ENCODE assay signal across 8 cellular contexts in genomic region chr16:401468-402348, GRCh38. TPM values are rescaled to one million over a fixed set of nuclear protein-coding genes. Genes with fewer than 3 reads are reported as not detected.
DNase-seq lines count a peak whose midpoint lies in the region; ATAC-seq, FAIRE-seq and TF ChIP-seq lines count a peak whose summit lies in the region.

Gene DECR2 (plus strand): TSS chr16:401885. CDS start chr16:401964, 79 bp downstream.

- peaks cover 15% of the 10 kb centered on the region for H3K79me2 ChIP-seq in HepG2 (ENCODE audit: insufficient read depth, low read length)

- peaks cover 66% of the 10 kb centered on the region for H3K4me1 ChIP-seq in HepG2 (ENCODE audit: insufficient read depth, low read length)

- peak within 1 kb of the TSS; percentile 91 for H3K9ac ChIP-seq in HepG2 (ENCODE audit: insufficient read depth, low read depth, low read length)

- peak within 1 kb of the TSS; percentile 81 to 85 (median 83) for H3K4me3 ChIP-seq in HepG2 (replicated peaks in 1 of 3; ENCODE audit: insufficient read depth in 1 of 3, low read depth in 2 of 3, low read length in 3 of 3)

- WGBS in HepG2 (ENCODE audit: low lambda C conversion rate), result 3% methylated on average over 26 of the region's 91 CpGs

- POLR2A ChIA-PET in HepG2 (lab: Yijun Ruan, JAX), result interaction anchor here (0.7 to 2.0 kb wide), 21 partner anchors 10 to 187 kb away, joined by 3 to 21 read pairs (median 4); partner anchors contain the start of genes AXIN1, MRPL28 and RAB11FIP3

- H3K27me3 Mint-ChIP-seq in dendritic cell treated with granulocyte-macrophage colony-stimulating factor and Interleukin-4, amounts not matched to agents 40 ng/mL and 50 ng/mL, for 4 days, result no peaks in the 10 kb centered on the region

- DNase-seq in AG08396 (ENCODE audit: low spot score), result peak; percentile 99
- peak; percentile 87 for DNase-seq in NCI-H460 (ENCODE audit: extremely low read depth, low read depth)
- peak; percentile 99 for DNase-seq in activated CD4-positive, alpha-beta T cell treated with anti-CD3 and anti-CD28 coated beads, Interleukin-2, amount 50 U/mL, for 1 hour
- peak; percentile 76 for DNase-seq in HepG2 (ENCODE audit: low spot score)
- DNase-seq in stimulated activated CD4-positive, alpha-beta T cell treated with anti-CD3 and anti-CD28 coated beads, Interleukin-2, amount 100 ng/mL, for 48 hours, result peak; percentile 99 to 100

- H3K27ac ChIP-seq in HepG2 (ENCODE audit: extremely low read length, insufficient read depth, low read length), result peak within 1 kb of the TSS; percentile 97

- peak within 1 kb of the TSS; percentile 98 for H3K27ac Mint-ChIP-seq in dendritic cell treated with granulocyte-macrophage colony-stimulating factor and Interleukin-4, amounts not matched to agents 40 ng/mL and 50 ng/mL, for 4 days

- H3K27me3 ChIP-seq in HepG2 (ENCODE audit: control insufficient read depth in 1 of 2, insufficient read depth in 2 of 2, low read length in 2 of 2), result no peaks in the 10 kb centered on the region

- no peak for TF ChIP-seq EP300 in HepG2 (IDR thresholded peaks at IDR 0.05; ENCODE audit: low read depth in 2 of 2, low read length in 2 of 2)
- no peak for TF ChIP-seq EP300 in HepG2 (CRISPR knock-in tag; IDR thresholded peaks at IDR 0.05; ENCODE audit: borderline replicate concordance)

- no peaks in the 10 kb centered on the region for H4K20me1 ChIP-seq in HepG2 (ENCODE audit: insufficient read depth, low read length)

- no peak within 1 kb of the TSS for H2AFZ ChIP-seq in HepG2 (ENCODE audit: low read length)

- peak; percentile 77 for TF ChIP-seq RAD21 in HepG2 (CRISPR knock-in tag; IDR thresholded peaks at IDR 0.05)

- in situ Hi-C loops in HepG2 (cut with HindIII; ENCODE audit: extremely low pct_ligation_motif_present, low pct_unique_long_range_greater_than_20kb), result no loop called here

- BruUV-seq in HepG2 (replicated peaks; lab: Mats Ljungman, UMichigan), result TSS peak; percentile 89

- no peaks in the 10 kb centered on the region for H3K9me3 Mint-ChIP-seq in dendritic cell treated with granulocyte-macrophage colony-stimulating factor and Interleukin-4, amounts not matched to agents 40 ng/mL and 50 ng/mL, for 4 days

- peak; percentile 67 for TF ChIP-seq CTCF in HepG2 (CRISPR knock-in tag; IDR thresholded peaks at IDR 0.05)

- peaks cover 30% of the 10 kb centered on the region for H3K36me3 Mint-ChIP-seq in dendritic cell treated with granulocyte-macrophage colony-stimulating factor and Interleukin-4, amounts not matched to agents 40 ng/mL and 50 ng/mL, for 4 days (ENCODE audit: low read depth)

- H3K36me3 ChIP-seq in HepG2 (replicated peaks in 1 of 2; ENCODE audit: control insufficient read depth in 1 of 2, insufficient read depth in 2 of 2, low read length in 2 of 2), result peaks cover 0 to 4% of the 10 kb centered on the region in 2 experiments; a peak in 2 of 5 replicates

- TF ChIP-seq POLR2A in HepG2 (IDR thresholded peaks at IDR 0.05; ENCODE audit: insufficient read depth in 1 of 2, low read depth in 2 of 2, low read length in 2 of 2), result peak; percentile 70 to 95

- H3K4me1 Mint-ChIP-seq in dendritic cell treated with granulocyte-macrophage colony-stimulating factor and Interleukin-4, amounts not matched to agents 40 ng/mL and 50 ng/mL, for 4 days (ENCODE audit: low read depth), result peaks cover 32% of the 10 kb centered on the region

- intact Hi-C loops in dendritic cell treated with granulocyte-macrophage colony-stimulating factor and Interleukin-4, amounts not matched to agents 40 ng/mL and 50 ng/mL, for 4 days (cut with micrococcal nuclease), result no loop called here
- intact Hi-C loops in HepG2 (cut with micrococcal nuclease; ENCODE audit: unreplicated experiment), result no loop called here

- H3K4me3 Mint-ChIP-seq in dendritic cell treated with granulocyte-macrophage colony-stimulating factor and Interleukin-4, amounts not matched to agents 40 ng/mL and 50 ng/mL, for 4 days, result peak within 1 kb of the TSS; percentile 93

- H3K9me3 ChIP-seq in HepG2 (ENCODE audit: low read length), result no peaks in the 10 kb centered on the region

- ATAC-seq in GM18868 (IDR thresholded peaks at IDR 0.05; ENCODE audit: unreplicated experiment) (peak; percentile 59), HG03159 (IDR thresholded peaks at IDR 0.05; ENCODE audit: unreplicated experiment) (peak; percentile 69), HepG2 (peak; percentile 61)

- CTCF ChIA-PET in HepG2 (lab: Yijun Ruan, JAX; ENCODE audit: low intra/inter-chr PET ratio, low total read pairs), result no interaction called here

- FAIRE-seq in HepG2 (lab: Jason Lieb, UNC), result no peak

- peak within 1 kb of the TSS; percentile 74 for H3K4me2 ChIP-seq in HepG2 (ENCODE audit: low read depth, low read length)

TF ChIP-seq in HepG2, 621 proteins besides CTCF, POLR2A, EP300 and RAD21 (continues in another document):
- TF ChIP-seq ZMYM2 (CRISPR knock-in tag; IDR thresholded peaks at IDR 0.05) (0 out of 2 replicates have a peak, but pooled peaks have one; percentile 15), TOPORS (CRISPR knock-in tag; IDR thresholded peaks at IDR 0.05) (no peak; the same call in 1 of the 2 replicates), ZNF746 (CRISPR knock-in tag; IDR thresholded peaks at IDR 0.05) (peak; percentile 65), FOXC1 (CRISPR knock-in tag; IDR thresholded peaks at IDR 0.05; ENCODE audit: borderline replicate concordance) (peak; percentile 15; the same call in 1 of the 2 replicates)
- TF ChIP-seq, protein P1, sequence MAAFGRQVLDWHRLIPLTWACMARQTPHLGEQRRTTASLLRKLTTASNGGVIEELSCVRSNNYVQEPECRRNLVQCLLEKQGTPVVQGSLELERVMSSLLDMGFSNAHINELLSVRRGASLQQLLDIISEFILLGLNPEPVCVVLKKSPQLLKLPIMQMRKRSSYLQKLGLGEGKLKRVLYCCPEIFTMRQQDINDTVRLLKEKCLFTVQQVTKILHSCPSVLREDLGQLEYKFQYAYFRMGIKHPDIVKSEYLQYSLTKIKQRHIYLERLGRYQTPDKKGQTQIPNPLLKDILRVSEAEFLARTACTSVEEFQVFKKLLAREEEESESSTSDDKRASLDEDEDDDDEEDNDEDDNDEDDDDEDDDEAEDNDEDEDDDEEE (CRISPR knock-in tag; IDR thresholded peaks at IDR 0.05), result 0 out of 2 replicates have a peak, but pooled peaks have one; percentile 54
- TF ChIP-seq, protein P2, sequence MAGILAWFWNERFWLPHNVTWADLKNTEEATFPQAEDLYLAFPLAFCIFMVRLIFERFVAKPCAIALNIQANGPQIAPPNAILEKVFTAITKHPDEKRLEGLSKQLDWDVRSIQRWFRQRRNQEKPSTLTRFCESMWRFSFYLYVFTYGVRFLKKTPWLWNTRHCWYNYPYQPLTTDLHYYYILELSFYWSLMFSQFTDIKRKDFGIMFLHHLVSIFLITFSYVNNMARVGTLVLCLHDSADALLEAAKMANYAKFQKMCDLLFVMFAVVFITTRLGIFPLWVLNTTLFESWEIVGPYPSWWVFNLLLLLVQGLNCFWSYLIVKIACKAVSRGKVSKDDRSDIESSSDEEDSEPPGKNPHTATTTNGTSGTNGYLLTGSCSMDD (CRISPR knock-in tag; IDR thresholded peaks at IDR 0.05), result 0 out of 2 replicates have a peak, but pooled peaks have one; percentile 36

RNA-seq across cellular contexts. Expression of gene DECR2, which starts in this region (rescaled TPM):
- 15.7 and 16.9 TPM in 2 replicates for total RNA-seq in NCI-H460 (2014; rRNA removed; shearing (Covaris generic))
- 98.5 and 103 TPM in 2 replicates for polyA plus RNA-seq in NCI-H460 (2014; cell fraction: nucleus; rRNA removed)
- 27.8 and 36.3 TPM in 2 replicates for total RNA-seq in HepG2 (2016; rRNA removed; fragmentation: Illumina TruSeq; extraction: Trizol)
- total RNA-seq in HepG2 (2016; cell fraction: cytosol; rRNA removed; fragmentation: Illumina TruSeq; extraction: Trizol; ENCODE audit: low read depth), result 22.1 and 28.4 TPM in 2 replicates
- total RNA-seq in HepG2 (2016; cell fraction: insoluble cytoplasmic fraction; rRNA removed; fragmentation: Illumina TruSeq; extraction: Trizol), result 28.1 and 37.2 TPM in 2 replicates
- 22.1 and 27.1 TPM in 2 replicates for total RNA-seq in HepG2 (2016; cell fraction: membrane; rRNA removed; fragmentation: Illumina TruSeq; extraction: Trizol)
- total RNA-seq in HepG2 (2016; cell fraction: nucleus; rRNA removed; fragmentation: Illumina TruSeq; extraction: Trizol), result 34.5 and 35.9 TPM in 2 replicates
- 44.6 and 51.2 TPM in 2 replicates for polyA plus RNA-seq in HepG2 (2011; rRNA removed)
- 29.5 and 53.6 TPM in 2 replicates for polyA plus RNA-seq in HepG2 (2011; cell fraction: cytosol; rRNA removed)
- polyA plus RNA-seq in HepG2 (2011; cell fraction: nucleus; rRNA removed), result 220 and 244 TPM in 2 replicates
- polyA plus RNA-seq in HepG2 (2012), result 22.1 and 23.1 TPM in 2 replicates
- polyA plus RNA-seq in HepG2 (2016; cell fraction: cytosol; fragmentation: Illumina TruSeq; extraction: Trizol; ENCODE audit: low read depth), result 13.3 and 15.1 TPM in 2 replicates
- polyA plus RNA-seq in HepG2 (2016; cell fraction: insoluble cytoplasmic fraction; fragmentation: Illumina TruSeq; extraction: Trizol; ENCODE audit: low read depth), result 31.8 and 35.2 TPM in 2 replicates
- polyA plus RNA-seq in HepG2 (2016; cell fraction: membrane; fragmentation: Illumina TruSeq; extraction: Trizol; ENCODE audit: low read depth), result 19.1 and 19.5 TPM in 2 replicates
- polyA plus RNA-seq in HepG2 (2016; cell fraction: nucleus; fragmentation: Illumina TruSeq; extraction: Trizol; ENCODE audit: insufficient read depth, low read depth), result 124 and 131 TPM in 2 replicates
- 15.9 and 53.9 TPM in 2 replicates for polyA minus RNA-seq in HepG2 (2011; rRNA and poly(A)+ RNA removed; ENCODE audit: low replicate concordance)
- polyA minus RNA-seq in HepG2 (2011; cell fraction: cytosol; rRNA and poly(A)+ RNA removed), result 17.0 and 17.7 TPM in 2 replicates
- polyA minus RNA-seq in HepG2 (2011; cell fraction: nucleus; rRNA and poly(A)+ RNA removed), result 25.4 and 25.9 TPM in 2 replicates

Comparison
In these comparisons a context has a peak if more than half of its experiments do, and no peak if none do; other contexts are left out.
1. Peak in every context shown above with its lines: DNase-seq, ATAC-seq, H3K4me3 ChIP-seq and H3K27ac ChIP-seq.